In the genomic region with DNA sequence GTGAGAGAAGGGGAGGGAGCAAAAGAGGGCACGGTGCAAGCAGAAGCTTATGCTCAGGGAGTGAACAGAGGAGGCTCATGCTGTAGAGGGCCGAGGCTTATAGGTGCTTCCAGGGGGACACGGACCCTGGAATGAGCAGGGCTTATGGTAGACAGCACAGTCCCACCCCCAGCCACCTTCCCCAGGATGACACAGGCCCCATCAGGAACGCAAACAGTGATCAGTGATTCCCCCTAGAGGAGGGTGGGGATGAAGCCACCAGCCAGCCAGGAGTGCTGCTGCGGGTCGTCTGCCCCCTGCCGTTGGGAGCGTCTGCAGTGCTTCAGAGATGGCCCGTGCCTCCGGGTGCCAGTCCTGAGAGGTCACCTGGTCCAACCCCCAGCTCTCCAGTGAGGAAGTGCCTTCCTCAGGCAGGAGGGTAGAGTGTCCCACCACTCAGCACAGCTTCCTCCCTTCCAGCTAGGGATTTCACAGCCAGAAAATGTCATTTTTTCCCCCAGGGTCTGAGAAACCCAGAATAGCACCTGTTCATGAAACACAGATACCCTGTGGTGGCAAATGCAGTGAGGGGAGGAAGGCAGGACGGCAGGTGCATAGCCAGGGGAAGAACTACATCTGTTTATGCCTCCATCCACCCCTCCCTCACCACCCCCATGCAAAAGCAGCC, we compare ENCODE assay signal across 1 cellular context.
A peak's percentile ranks its signal among the peaks of the same experiment; 100 is the strongest.
TF ChIP-seq lines count a peak whose summit lies in the region.

No MANE protein-coding gene starts in this region.

TF ChIP-seq in HepG2, 621 proteins besides CTCF, POLR2A, EP300 and RAD21 (continued from another document and continues in another):
- TF ChIP-seq, protein P1, sequence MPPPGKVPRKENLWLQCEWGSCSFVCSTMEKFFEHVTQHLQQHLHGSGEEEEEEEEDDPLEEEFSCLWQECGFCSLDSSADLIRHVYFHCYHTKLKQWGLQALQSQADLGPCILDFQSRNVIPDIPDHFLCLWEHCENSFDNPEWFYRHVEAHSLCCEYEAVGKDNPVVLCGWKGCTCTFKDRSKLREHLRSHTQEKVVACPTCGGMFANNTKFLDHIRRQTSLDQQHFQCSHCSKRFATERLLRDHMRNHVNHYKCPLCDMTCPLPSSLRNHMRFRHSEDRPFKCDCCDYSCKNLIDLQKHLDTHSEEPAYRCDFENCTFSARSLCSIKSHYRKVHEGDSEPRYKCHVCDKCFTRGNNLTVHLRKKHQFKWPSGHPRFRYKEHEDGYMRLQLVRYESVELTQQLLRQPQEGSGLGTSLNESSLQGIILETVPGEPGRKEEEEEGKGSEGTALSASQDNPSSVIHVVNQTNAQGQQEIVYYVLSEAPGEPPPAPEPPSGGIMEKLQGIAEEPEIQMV (CRISPR knock-in tag; IDR thresholded peaks at IDR 0.05; ENCODE audit: low read depth): no peak
- TF ChIP-seq CREB1 (IDR thresholded peaks at IDR 0.05) (no peak), CREB1 (CRISPR knock-in tag; IDR thresholded peaks at IDR 0.05) (no peak), NR3C1 (CRISPR knock-in tag; IDR thresholded peaks at IDR 0.05) (no peak), SP140L (CRISPR knock-in tag; IDR thresholded peaks at IDR 0.05; ENCODE audit: borderline replicate concordance) (no peak), SMAD3 (CRISPR knock-in tag; IDR thresholded peaks at IDR 0.05) (no peak), SALL2 (CRISPR knock-in tag; IDR thresholded peaks at IDR 0.05) (peak; percentile 52; the same call in 1 of the 2 replicates), ZNF672 (CRISPR knock-in tag; IDR thresholded peaks at IDR 0.05) (no peak), KLF12 (CRISPR knock-in tag; IDR thresholded peaks at IDR 0.05; ENCODE audit: borderline replicate concordance) (no peak), ZNF264 (CRISPR knock-in tag; IDR thresholded peaks at IDR 0.05) (no peak), KDM5B (CRISPR knock-in tag; IDR thresholded peaks at IDR 0.05; ENCODE audit: borderline replicate concordance) (no peak), ZSCAN25 (CRISPR knock-in tag; IDR thresholded peaks at IDR 0.05) (peak; percentile 22; the same call in 1 of the 2 replicates), HNRNPH1 (optimal IDR thresholded peaks at IDR 0.05; ENCODE audit: low read depth, low read length) (no peak), ATRX (CRISPR knock-in tag; IDR thresholded peaks at IDR 0.05; ENCODE audit: borderline replicate concordance) (no peak), GATA4 (IDR thresholded peaks at IDR 0.05; ENCODE audit: borderline replicate concordance, low read depth) (no peak), ZSCAN21 (CRISPR knock-in tag; IDR thresholded peaks at IDR 0.05; ENCODE audit: borderline replicate concordance) (no peak), ZNF619 (CRISPR knock-in tag; IDR thresholded peaks at IDR 0.05) (peak; percentile 87; the same call in 1 of the 2 replicates), ATM (IDR thresholded peaks at IDR 0.05; ENCODE audit: borderline replicate concordance) (no peak), ATF7-NPFF (CRISPR knock-in tag; IDR thresholded peaks at IDR 0.05; ENCODE audit: low read depth) (no peak), ZFP41 (CRISPR knock-in tag; IDR thresholded peaks at IDR 0.05; ENCODE audit: borderline replicate concordance) (no peak), ZNF33A (CRISPR knock-in tag; IDR thresholded peaks at IDR 0.05; ENCODE audit: borderline replicate concordance) (no peak), ZNF775 (CRISPR knock-in tag; IDR thresholded peaks at IDR 0.05; ENCODE audit: borderline replicate concordance) (no peak), FOXC1 (CRISPR knock-in tag; IDR thresholded peaks at IDR 0.05; ENCODE audit: borderline replicate concordance) (no peak), RFXANK (CRISPR knock-in tag; IDR thresholded peaks at IDR 0.05) (no peak), ZBTB21 (CRISPR knock-in tag; IDR thresholded peaks at IDR 0.05) (no peak), MYNN (CRISPR knock-in tag; IDR thresholded peaks at IDR 0.05; ENCODE audit: low read depth) (no peak), HNRNPUL1 (IDR thresholded peaks at IDR 0.05; ENCODE audit: low read depth, low read length) (no peak), ZNF350 (CRISPR knock-in tag; IDR thresholded peaks at IDR 0.05; ENCODE audit: borderline replicate concordance, low read depth) (no peak), CBFB (CRISPR knock-in tag; IDR thresholded peaks at IDR 0.05) (no peak), ELF3 (CRISPR knock-in tag; IDR thresholded peaks at IDR 0.05) (no peak), ZNF501 (CRISPR knock-in tag; IDR thresholded peaks at IDR 0.05) (no peak), ZNF138 (CRISPR knock-in tag; IDR thresholded peaks at IDR 0.05; ENCODE audit: low read depth) (no peak), ZNF577 (CRISPR knock-in tag; IDR thresholded peaks at IDR 0.05; ENCODE audit: borderline replicate concordance, low read depth) (no peak), HOXD1 (CRISPR knock-in tag; IDR thresholded peaks at IDR 0.05) (0 out of 2 replicates have a peak, but pooled peaks have one; percentile 35), ZNF354B (CRISPR knock-in tag; IDR thresholded peaks at IDR 0.05) (no peak), TEAD3 (CRISPR knock-in tag; optimal IDR thresholded peaks at IDR 0.05; ENCODE audit: borderline replicate concordance) (peak; percentile 53), NPAS2 (CRISPR knock-in tag; IDR thresholded peaks at IDR 0.05; ENCODE audit: borderline replicate concordance) (no peak), MTF1 (CRISPR knock-in tag; IDR thresholded peaks at IDR 0.05) (no peak), FOXM1 (CRISPR knock-in tag; IDR thresholded peaks at IDR 0.05) (no peak), HNRNPLL (IDR thresholded peaks at IDR 0.05; ENCODE audit: low read depth, low read length, poor library complexity, severe bottlenecking) (peak; percentile 30), RFXAP (CRISPR knock-in tag; IDR thresholded peaks at IDR 0.05; ENCODE audit: borderline replicate concordance) (peak; percentile 57; the same call in 1 of the 2 replicates), ZNF557 (CRISPR knock-in tag; IDR thresholded peaks at IDR 0.05) (no peak)
- TF ChIP-seq, protein P2, sequence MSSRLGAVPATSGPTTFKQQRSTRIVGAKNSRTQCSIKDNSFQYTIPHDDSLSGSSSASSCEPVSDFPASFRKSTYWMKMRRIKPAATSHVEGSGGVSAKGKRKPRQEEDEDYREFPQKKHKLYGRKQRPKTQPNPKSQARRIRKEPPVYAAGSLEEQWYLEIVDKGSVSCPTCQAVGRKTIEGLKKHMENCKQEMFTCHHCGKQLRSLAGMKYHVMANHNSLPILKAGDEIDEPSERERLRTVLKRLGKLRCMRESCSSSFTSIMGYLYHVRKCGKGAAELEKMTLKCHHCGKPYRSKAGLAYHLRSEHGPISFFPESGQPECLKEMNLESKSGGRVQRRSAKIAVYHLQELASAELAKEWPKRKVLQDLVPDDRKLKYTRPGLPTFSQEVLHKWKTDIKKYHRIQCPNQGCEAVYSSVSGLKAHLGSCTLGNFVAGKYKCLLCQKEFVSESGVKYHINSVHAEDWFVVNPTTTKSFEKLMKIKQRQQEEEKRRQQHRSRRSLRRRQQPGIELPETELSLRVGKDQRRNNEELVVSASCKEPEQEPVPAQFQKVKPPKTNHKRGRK (CRISPR knock-in tag; IDR thresholded peaks at IDR 0.05): no peak
- TF ChIP-seq, protein P3, sequence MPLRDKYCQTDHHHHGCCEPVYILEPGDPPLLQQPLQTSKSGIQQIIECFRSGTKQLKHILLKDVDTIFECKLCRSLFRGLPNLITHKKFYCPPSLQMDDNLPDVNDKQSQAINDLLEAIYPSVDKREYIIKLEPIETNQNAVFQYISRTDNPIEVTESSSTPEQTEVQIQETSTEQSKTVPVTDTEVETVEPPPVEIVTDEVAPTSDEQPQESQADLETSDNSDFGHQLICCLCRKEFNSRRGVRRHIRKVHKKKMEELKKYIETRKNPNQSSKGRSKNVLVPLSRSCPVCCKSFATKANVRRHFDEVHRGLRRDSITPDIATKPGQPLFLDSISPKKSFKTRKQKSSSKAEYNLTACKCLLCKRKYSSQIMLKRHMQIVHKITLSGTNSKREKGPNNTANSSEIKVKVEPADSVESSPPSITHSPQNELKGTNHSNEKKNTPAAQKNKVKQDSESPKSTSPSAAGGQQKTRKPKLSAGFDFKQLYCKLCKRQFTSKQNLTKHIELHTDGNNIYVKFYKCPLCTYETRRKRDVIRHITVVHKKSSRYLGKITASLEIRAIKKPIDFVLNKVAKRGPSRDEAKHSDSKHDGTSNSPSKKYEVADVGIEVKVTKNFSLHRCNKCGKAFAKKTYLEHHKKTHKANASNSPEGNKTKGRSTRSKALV (CRISPR knock-in tag; IDR thresholded peaks at IDR 0.05): no peak
- TF ChIP-seq, protein P4, sequence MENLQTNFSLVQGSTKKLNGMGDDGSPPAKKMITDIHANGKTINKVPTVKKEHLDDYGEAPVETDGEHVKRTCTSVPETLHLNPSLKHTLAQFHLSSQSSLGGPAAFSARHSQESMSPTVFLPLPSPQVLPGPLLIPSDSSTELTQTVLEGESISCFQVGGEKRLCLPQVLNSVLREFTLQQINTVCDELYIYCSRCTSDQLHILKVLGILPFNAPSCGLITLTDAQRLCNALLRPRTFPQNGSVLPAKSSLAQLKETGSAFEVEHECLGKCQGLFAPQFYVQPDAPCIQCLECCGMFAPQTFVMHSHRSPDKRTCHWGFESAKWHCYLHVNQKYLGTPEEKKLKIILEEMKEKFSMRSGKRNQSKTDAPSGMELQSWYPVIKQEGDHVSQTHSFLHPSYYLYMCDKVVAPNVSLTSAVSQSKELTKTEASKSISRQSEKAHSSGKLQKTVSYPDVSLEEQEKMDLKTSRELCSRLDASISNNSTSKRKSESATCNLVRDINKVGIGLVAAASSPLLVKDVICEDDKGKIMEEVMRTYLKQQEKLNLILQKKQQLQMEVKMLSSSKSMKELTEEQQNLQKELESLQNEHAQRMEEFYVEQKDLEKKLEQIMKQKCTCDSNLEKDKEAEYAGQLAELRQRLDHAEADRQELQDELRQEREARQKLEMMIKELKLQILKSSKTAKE (CRISPR knock-in tag; IDR thresholded peaks at IDR 0.05; ENCODE audit: borderline replicate concordance): no peak
- TF ChIP-seq, protein P5, sequence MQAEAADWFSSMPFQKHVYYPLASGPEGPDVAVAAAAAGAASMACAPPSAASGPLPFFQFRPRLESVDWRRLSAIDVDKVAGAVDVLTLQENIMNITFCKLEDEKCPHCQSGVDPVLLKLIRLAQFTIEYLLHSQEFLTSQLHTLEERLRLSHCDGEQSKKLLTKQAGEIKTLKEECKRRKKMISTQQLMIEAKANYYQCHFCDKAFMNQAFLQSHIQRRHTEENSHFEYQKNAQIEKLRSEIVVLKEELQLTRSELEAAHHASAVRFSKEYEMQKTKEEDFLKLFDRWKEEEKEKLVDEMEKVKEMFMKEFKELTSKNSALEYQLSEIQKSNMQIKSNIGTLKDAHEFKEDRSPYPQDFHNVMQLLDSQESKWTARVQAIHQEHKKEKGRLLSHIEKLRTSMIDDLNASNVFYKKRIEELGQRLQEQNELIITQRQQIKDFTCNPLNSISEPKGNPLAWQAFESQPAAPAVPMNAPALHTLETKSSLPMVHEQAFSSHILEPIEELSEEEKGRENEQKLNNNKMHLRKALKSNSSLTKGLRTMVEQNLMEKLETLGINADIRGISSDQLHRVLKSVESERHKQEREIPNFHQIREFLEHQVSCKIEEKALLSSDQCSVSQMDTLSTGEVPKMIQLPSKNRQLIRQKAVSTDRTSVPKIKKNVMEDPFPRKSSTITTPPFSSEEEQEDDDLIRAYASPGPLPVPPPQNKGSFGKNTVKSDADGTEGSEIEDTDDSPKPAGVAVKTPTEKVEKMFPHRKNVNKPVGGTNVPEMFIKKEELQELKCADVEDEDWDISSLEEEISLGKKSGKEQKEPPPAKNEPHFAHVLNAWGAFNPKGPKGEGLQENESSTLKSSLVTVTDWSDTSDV (CRISPR knock-in tag; IDR thresholded peaks at IDR 0.05): no peak
- TF ChIP-seq, protein P6, sequence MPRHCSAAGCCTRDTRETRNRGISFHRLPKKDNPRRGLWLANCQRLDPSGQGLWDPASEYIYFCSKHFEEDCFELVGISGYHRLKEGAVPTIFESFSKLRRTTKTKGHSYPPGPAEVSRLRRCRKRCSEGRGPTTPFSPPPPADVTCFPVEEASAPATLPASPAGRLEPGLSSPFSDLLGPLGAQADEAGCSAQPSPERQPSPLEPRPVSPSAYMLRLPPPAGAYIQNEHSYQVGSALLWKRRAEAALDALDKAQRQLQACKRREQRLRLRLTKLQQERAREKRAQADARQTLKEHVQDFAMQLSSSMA (CRISPR knock-in tag; IDR thresholded peaks at IDR 0.05): no peak
- TF ChIP-seq, protein P7, sequence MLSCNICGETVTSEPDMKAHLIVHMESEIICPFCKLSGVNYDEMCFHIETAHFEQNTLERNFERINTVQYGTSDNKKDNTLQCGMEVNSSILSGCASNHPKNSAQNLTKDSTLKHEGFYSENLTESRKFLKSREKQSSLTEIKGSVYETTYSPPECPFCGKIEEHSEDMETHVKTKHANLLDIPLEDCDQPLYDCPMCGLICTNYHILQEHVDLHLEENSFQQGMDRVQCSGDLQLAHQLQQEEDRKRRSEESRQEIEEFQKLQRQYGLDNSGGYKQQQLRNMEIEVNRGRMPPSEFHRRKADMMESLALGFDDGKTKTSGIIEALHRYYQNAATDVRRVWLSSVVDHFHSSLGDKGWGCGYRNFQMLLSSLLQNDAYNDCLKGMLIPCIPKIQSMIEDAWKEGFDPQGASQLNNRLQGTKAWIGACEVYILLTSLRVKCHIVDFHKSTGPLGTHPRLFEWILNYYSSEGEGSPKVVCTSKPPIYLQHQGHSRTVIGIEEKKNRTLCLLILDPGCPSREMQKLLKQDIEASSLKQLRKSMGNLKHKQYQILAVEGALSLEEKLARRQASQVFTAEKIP (CRISPR knock-in tag; IDR thresholded peaks at IDR 0.05; ENCODE audit: borderline replicate concordance): no peak
- TF ChIP-seq, protein P8, sequence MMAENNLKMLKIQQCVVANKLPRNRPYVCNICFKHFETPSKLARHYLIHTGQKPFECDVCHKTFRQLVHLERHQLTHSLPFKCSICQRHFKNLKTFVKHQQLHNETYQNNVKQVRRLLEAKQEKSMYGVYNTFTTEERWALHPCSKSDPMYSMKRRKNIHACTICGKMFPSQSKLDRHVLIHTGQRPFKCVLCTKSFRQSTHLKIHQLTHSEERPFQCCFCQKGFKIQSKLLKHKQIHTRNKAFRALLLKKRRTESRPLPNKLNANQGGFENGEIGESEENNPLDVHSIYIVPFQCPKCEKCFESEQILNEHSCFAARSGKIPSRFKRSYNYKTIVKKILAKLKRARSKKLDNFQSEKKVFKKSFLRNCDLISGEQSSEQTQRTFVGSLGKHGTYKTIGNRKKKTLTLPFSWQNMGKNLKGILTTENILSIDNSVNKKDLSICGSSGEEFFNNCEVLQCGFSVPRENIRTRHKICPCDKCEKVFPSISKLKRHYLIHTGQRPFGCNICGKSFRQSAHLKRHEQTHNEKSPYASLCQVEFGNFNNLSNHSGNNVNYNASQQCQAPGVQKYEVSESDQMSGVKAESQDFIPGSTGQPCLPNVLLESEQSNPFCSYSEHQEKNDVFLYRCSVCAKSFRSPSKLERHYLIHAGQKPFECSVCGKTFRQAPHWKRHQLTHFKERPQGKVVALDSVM (CRISPR knock-in tag; IDR thresholded peaks at IDR 0.05): no peak
- TF ChIP-seq, protein P9, sequence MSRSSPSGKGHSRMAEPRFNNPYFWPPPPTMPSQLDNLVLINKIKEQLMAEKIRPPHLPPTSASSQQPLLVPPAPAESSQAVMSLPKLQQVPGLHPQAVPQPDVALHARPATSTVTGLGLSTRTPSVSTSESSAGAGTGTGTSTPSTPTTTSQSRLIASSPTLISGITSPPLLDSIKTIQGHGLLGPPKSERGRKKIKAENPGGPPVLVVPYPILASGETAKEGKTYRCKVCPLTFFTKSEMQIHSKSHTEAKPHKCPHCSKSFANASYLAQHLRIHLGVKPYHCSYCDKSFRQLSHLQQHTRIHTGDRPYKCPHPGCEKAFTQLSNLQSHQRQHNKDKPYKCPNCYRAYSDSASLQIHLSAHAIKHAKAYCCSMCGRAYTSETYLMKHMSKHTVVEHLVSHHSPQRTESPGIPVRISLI (CRISPR knock-in tag; IDR thresholded peaks at IDR 0.05; ENCODE audit: borderline replicate concordance): no peak
